Comparison of ENCODE assay signal across 23 cellular contexts in genomic region chr10:128361487-128361886, GRCh38.
"Had no signal": no experiment of that assay in that cellular context is flagged by ENCODE, and none has a peak within 500 bp of the region (broad histone marks: within the 10 kb centered on the region; RNA-seq: fewer than 3 reads in every experiment).

No MANE protein-coding gene starts in this region.

- H3K27me3 ChIP-seq: colonic mucosa, esophagus squamous epithelium, foreskin keratinocyte, gastrocnemius medialis, hepatocyte had no signal

- H3K4me3 ChIP-seq: colonic mucosa, coronary artery, dorsolateral prefrontal cortex, esophagus squamous epithelium, gastrocnemius medialis, gastroesophageal sphincter, heart left ventricle, heart right ventricle, hepatocyte had no signal

- H3K9me3 Mint-ChIP-seq: dendritic cell treated with granulocyte-macrophage colony-stimulating factor and Interleukin-4, amounts not matched to agents 40 ng/mL and 50 ng/mL, for 4 days had no signal

- H3K27me3 Mint-ChIP-seq: dendritic cell treated with granulocyte-macrophage colony-stimulating factor and Interleukin-4, amounts not matched to agents 40 ng/mL and 50 ng/mL, for 4 days had no signal

- H3K4me3 Mint-ChIP-seq: dendritic cell treated with granulocyte-macrophage colony-stimulating factor and Interleukin-4, amounts not matched to agents 40 ng/mL and 50 ng/mL, for 4 days; effector memory CD8-positive, alpha-beta T cell; endodermal cell had no signal

- H3K27ac ChIP-seq: colonic mucosa, coronary artery, dorsolateral prefrontal cortex, epithelial cell of prostate, esophagus squamous epithelium, foreskin keratinocyte, gastrocnemius medialis, gastroesophageal sphincter, heart left ventricle, heart right ventricle, hepatocyte had no signal

- H3K27ac Mint-ChIP-seq: dendritic cell treated with granulocyte-macrophage colony-stimulating factor and Interleukin-4, amounts not matched to agents 40 ng/mL and 50 ng/mL, for 4 days; effector memory CD8-positive, alpha-beta T cell; endodermal cell had no signal

- H3K4me1 ChIP-seq: colonic mucosa, esophagus squamous epithelium, foreskin keratinocyte, gastrocnemius medialis, gastroesophageal sphincter, heart left ventricle, heart right ventricle had no signal

- H3K4me1 Mint-ChIP-seq: endodermal cell had no signal

- DNase-seq: colonic mucosa; cortex of kidney; dorsolateral prefrontal cortex; effector CD4-positive, alpha-beta T cell; effector CD8-positive, alpha-beta T cell; effector memory CD4-positive, alpha-beta T cell; effector memory CD8-positive, alpha-beta T cell; endodermal cell; erythroblast; esophagus squamous epithelium; foreskin fibroblast; foreskin keratinocyte; foreskin melanocyte; gastrocnemius medialis; glutamatergic neuron; head of caudate nucleus; heart left ventricle; heart right ventricle had no signal

- H3K9me3 ChIP-seq: colonic mucosa, gastrocnemius medialis, gastroesophageal sphincter, heart left ventricle had no signal

- H3K36me3 ChIP-seq: colonic mucosa, esophagus squamous epithelium, gastrocnemius medialis, gastroesophageal sphincter, heart left ventricle, heart right ventricle had no signal
